In genomic region chr2:220279372-220279771, GRCh38 we compare ENCODE assay signal across 16 cellular contexts.
A peak's percentile ranks its signal among the peaks of the same experiment; 100 is the strongest.
DNase-seq lines count a peak whose midpoint lies in the region; ATAC-seq and TF ChIP-seq lines count a peak whose summit lies in the region.
"Had no signal": no experiment of that assay in that cellular context is flagged by ENCODE, and none has a peak within 500 bp of the region (broad histone marks: within the 10 kb centered on the region; RNA-seq: fewer than 3 reads in every experiment).

No MANE protein-coding gene starts in this region.

- intact Hi-C loops in lower lobe of right lung (cut with DNase I) = no loop called here

- H3K27me3 ChIP-seq in lower lobe of right lung (ENCODE audit: low read depth) = no peaks in the 10 kb centered on the region
- H3K27me3 ChIP-seq: testis had no signal

- no peak overlapping the region for H3K27ac ChIP-seq in lower lobe of right lung
- H3K27ac ChIP-seq: testis had no signal

- ATAC-seq in SK-N-SH treated with all-trans-retinoic acid at 6 μM for 48 hours = peak; percentile 22; the same call in 2 of the 3 replicates
- ATAC-seq in lower lobe of right lung = no peak

- DNase-seq in H4 (ENCODE audit: low spot score) = peak; percentile 52
- DNase-seq in fibroblast of the aortic adventitia (ENCODE audit: low read depth) = peak; percentile 94
- no peak for DNase-seq in lower lobe of right lung
- DNase-seq in amniotic stem cell (lab: John Stamatoyannopoulos, UW) = no peak
- no peak for DNase-seq in COLO668 (lab: John Stamatoyannopoulos, UW; ENCODE audit: unreplicated experiment)
- DNase-seq in stimulated activated CD4-positive, alpha-beta T cell treated with anti-CD3 and anti-CD28 coated beads, Interleukin-1b, Interleukin-23, amount 100 ng/mL, for 48 hours = no peak
- DNase-seq: activated CD4-positive, alpha-beta T cell treated with anti-CD3 and anti-CD28 coated beads for 48 hours; anterior cingulate cortex; DMS153; endodermal cell; GOT3; NCI-H2171 treated with DMSO at 0.1 percent for 48 hours; nucleus accumbens; stimulated activated CD4-positive, alpha-beta T cell treated with anti-CD3 and anti-CD28 coated beads, Interleukin-12 subunit alpha, Interleukin-12 subunit beta, amount 100 ng/mL, for 4 hours; testis had no signal

- peaks cover 4% of the 10 kb centered on the region for H3K4me1 ChIP-seq in lower lobe of right lung
- H3K4me1 ChIP-seq: testis had no signal

- TF ChIP-seq CTCF in fibroblast of the aortic adventitia (IDR thresholded peaks at IDR 0.05; ENCODE audit: insufficient read depth, low read length) = no peak
- no peak for TF ChIP-seq CTCF in lower lobe of right lung (IDR thresholded peaks at IDR 0.05)

- H3K36me3 ChIP-seq in lower lobe of right lung = no peaks in the 10 kb centered on the region

- no peaks in the 10 kb centered on the region for H3K9me3 ChIP-seq in lower lobe of right lung
- H3K9me3 ChIP-seq: testis had no signal

- H3K4me3 ChIP-seq in fibroblast of the aortic adventitia (ENCODE audit: low read depth, low read length) (no peak overlapping the region), lower lobe of right lung (no peak overlapping the region)
- H3K4me3 ChIP-seq: testis had no signal

TF ChIP-seq in SK-N-SH treated with all-trans-retinoic acid at 6 μM for 48 hours, 23 proteins besides CTCF, POLR2A, EP300 and RAD21:
- no peak for TF ChIP-seq OSR1 (CRISPR knock-in tag; IDR thresholded peaks at IDR 0.05)
- no peak for TF ChIP-seq TOX (CRISPR knock-in tag; IDR thresholded peaks at IDR 0.05; ENCODE audit: borderline replicate concordance)

Comparison
In these comparisons a context has a peak if more than half of its experiments do, and no peak if none do; other contexts are left out.
1. DNase-seq: peak in H4 (single experiment) and fibroblast of the aortic adventitia (single experiment); none in lower lobe of right lung (single experiment), amniotic stem cell (single experiment), COLO668 (single experiment) and stimulated activated CD4-positive, alpha-beta T cell treated with anti-CD3 and anti-CD28 coated beads, Interleukin-1b, Interleukin-23, amount 100 ng/mL, for 48 hours (single experiment).